In genomic region chr6:52284131-52284459, GRCh38 we compare ENCODE assay signal across 8 cellular contexts. TPM values are rescaled to one million over a fixed set of nuclear protein-coding genes. Genes with fewer than 3 reads are reported as not detected.
A peak's percentile ranks its signal among the peaks of the same experiment; 100 is the strongest.
DNase-seq lines count a peak whose midpoint lies in the region; ATAC-seq, FAIRE-seq and TF ChIP-seq lines count a peak whose summit lies in the region.

No MANE protein-coding gene starts in this region.

- H3K27me3 Mint-ChIP-seq in nephron progenitor cell (ENCODE audit: low read depth, poor library complexity): no peaks in the 10 kb centered on the region

- H4K20me1 ChIP-seq in OCI-LY7 (ENCODE audit: insufficient read depth, low read length) (peaks cover 36% of the 10 kb centered on the region), H1 (replicated peaks in 1 of 2; ENCODE audit: control insufficient read depth in 1 of 2, insufficient read depth in 2 of 2, low read length in 2 of 2) (peaks cover 4 to 14% of the 10 kb centered on the region in 2 experiments)

- no peak overlapping the region for H2BK20ac ChIP-seq in H1 (ENCODE audit: low read length)

- H3K4me2 ChIP-seq in OCI-LY7 (ENCODE audit: low read length) (peak overlapping the region; percentile 88), H1 (ENCODE audit: insufficient read depth in 1 of 2, low read depth in 2 of 2, low read length in 2 of 2) (peak overlapping the region; percentile 66 to 70)

- FAIRE-seq in H1 (lab: Jason Lieb, UNC): no peak

- H3K9me2 ChIP-seq in OCI-LY7 (ENCODE audit: insufficient read depth, low read length): no peaks in the 10 kb centered on the region

- DNase-seq in activated CD8-positive, alpha-beta memory T cell treated with anti-CD3 and anti-CD28 coated beads for 48 hours (ENCODE audit: low read depth in 2 of 3, low spot score in 2 of 3): peak; percentile 32 to 43 (median 40)
- no peak for DNase-seq in activated CD8-positive, alpha-beta memory T cell treated with anti-CD3 and anti-CD28 coated beads, Interleukin-2, amount 50 U/mL, for 4 hours
- DNase-seq in HS-27A (ENCODE audit: low read depth) (peak; percentile 51), OCI-LY7 (ENCODE audit: low spot score) (peak; percentile 71), H1 (ENCODE audit: low read depth in 1 of 2, low spot score in 2 of 2) (peak in 1 of 2 experiments; percentile 84), nephron progenitor cell (peak; percentile 71), aorta (peak in 1 of 2 donors; percentile 60), cerebellum (ENCODE audit: low spot score) (no peak)

- TF ChIP-seq EP300 in H1 (IDR thresholded peaks at IDR 0.05; ENCODE audit: borderline replicate concordance in 1 of 2, low read depth in 2 of 2, low read length in 2 of 2): no peak

- H3K56ac ChIP-seq in H1 (replicated peaks; ENCODE audit: insufficient read length, low read depth, low read length): no peak overlapping the region

- H4K8ac ChIP-seq in H1 (ENCODE audit: extremely low read depth, insufficient read depth, low read length): peak overlapping the region; percentile 99; the same call in 1 of the 2 replicates

- H2BK12ac ChIP-seq in H1 (ENCODE audit: low read depth, low read length): peak overlapping the region; percentile 1; the same call in 1 of the 2 replicates

- no peak overlapping the region for H3K4ac ChIP-seq in H1 (replicated peaks; ENCODE audit: insufficient read length, low read depth, low read length)

- H3K79me1 ChIP-seq in H1 (ENCODE audit: low read depth, low read length): peaks cover 6% of the 10 kb centered on the region; the same call in 1 of the 2 replicates

- CTCF ChIA-PET in OCI-LY7 (lab: Charles Lee; ENCODE audit: unreplicated experiment) (interaction anchor here (1.0 to 3.5 kb wide), 2 partner anchors 78 to 135 kb away, joined by 4 to 16 read pairs; partner anchors contain the start of gene PAQR8), H1 (lab: Charles Lee; ENCODE audit: partially characterized antibody) (interaction anchor here (1.0 to 12.5 kb wide), 7 partner anchors 15 to 379 kb away, joined by 3 to 175 read pairs (median 13); no protein-coding TSS in a partner anchor)

- H3K79me2 ChIP-seq in OCI-LY7 (ENCODE audit: insufficient read depth, low read depth, low read length) (peaks cover 61% of the 10 kb centered on the region), H1 (ENCODE audit: control insufficient read depth in 1 of 2, insufficient read depth in 2 of 2, low read length in 2 of 2) (peaks cover 9 to 51% of the 10 kb centered on the region in 2 experiments)

- no peak overlapping the region for H3K27ac Mint-ChIP-seq in nephron progenitor cell

- intact Hi-C loops in OCI-LY7 (cut with micrococcal nuclease; ENCODE audit: unreplicated experiment) (loop anchor here (1.0 to 2.0 kb wide), 3 partner anchors 78 to 380 kb away; partner anchors contain the start of gene PAQR8), aorta (cut with DNase I) (loop anchor here (2.0 to 10.0 kb wide), 4 partner anchors 79 to 381 kb away; partner anchors contain the start of gene PAQR8 (in 1 of the 2))

- WGBS in H1 (ENCODE audit: extremely low coverage in 1 of 2, insufficient coverage in 1 of 2, insufficient read length in 1 of 2, insufficient replicate concordance in 2 of 2, low coverage in 1 of 2, low lambda C conversion rate in 2 of 2, missing lambda C conversion rate in 1 of 2), 2 experiments: 1% methylated on average over 14 of the region's 14 CpGs; no CpG with 5 or more reads in 1 of the 2 experiments
- whole genome bisulfite sequencing in aorta, 2 donors: 0 to 1% methylated on average over 14 of the region's 14 CpGs

- peak overlapping the region; percentile 72; the same call in 1 of the 2 replicates for H3K18ac ChIP-seq in H1 (ENCODE audit: extremely low read depth, low read length)

- no peak for TF ChIP-seq POLR2A in H1 (IDR thresholded peaks at IDR 0.05; ENCODE audit: control extremely low read depth in 1 of 2, low read depth in 2 of 2, low read length in 2 of 2)

- peaks cover 36% of the 10 kb centered on the region for H3K36me3 Mint-ChIP-seq in nephron progenitor cell (ENCODE audit: low read depth)

- no peaks in the 10 kb centered on the region for H3K23me2 ChIP-seq in H1 (ENCODE audit: low read depth, low read length)

- H3K4me1 ChIP-seq in OCI-LY7 (ENCODE audit: insufficient read depth, low read length, poor library complexity, severe bottlenecking) (peaks cover 64% of the 10 kb centered on the region), H1 (replicated peaks in 1 of 4; ENCODE audit: control insufficient read depth in 3 of 4, insufficient read depth in 4 of 4, low read length in 3 of 4) (peaks cover 0 to 5% (median 2%) of the 10 kb centered on the region in 4 experiments; a peak in 4 of 7 replicates), aorta (ENCODE audit: control insufficient read depth in 1 of 2, insufficient read depth in 2 of 2, low read length in 2 of 2) (peaks cover 2 to 4% of the 10 kb centered on the region in 2 donors)

- no peak overlapping the region for H3K14ac ChIP-seq in H1 (ENCODE audit: insufficient read length)

- POLR2A ChIA-PET in OCI-LY7 (lab: Charles Lee): interaction anchor here (0.6 to 8.9 kb wide), 20 partner anchors 10 to 783 kb away, joined by 3 to 122 read pairs (median 5); partner anchors contain the start of gene PAQR8
- POLR2A ChIA-PET in H1 (lab: Charles Lee; ENCODE audit: partially characterized antibody): interaction anchor here (0.8 to 6.0 kb wide), 20 partner anchors 11 to 234 kb away, joined by 3 to 87 read pairs (median 4); partner anchors contain the start of gene PAQR8

- H3K27me3 ChIP-seq in H1 (replicated peaks in 1 of 4; ENCODE audit: control insufficient read depth in 3 of 4, extremely low read depth in 1 of 4, insufficient read depth in 3 of 4, low read length in 3 of 4): no peaks in the 10 kb centered on the region
- H3K27me3 ChIP-seq in aorta (ENCODE audit: control insufficient read depth in 1 of 2, insufficient read depth in 2 of 2, low read length in 1 of 2): no peaks in the 10 kb centered on the region

- peak overlapping the region; percentile 94 to 100 (median 99) for H3K9ac ChIP-seq in H1 (replicated peaks in 1 of 4; ENCODE audit: extremely low read depth in 1 of 4, low read depth in 3 of 4, low read length in 3 of 4)

- peak overlapping the region; percentile 48 for H4K5ac ChIP-seq in H1 (ENCODE audit: insufficient read length, low read depth, low read length)

- H3K4me3 ChIP-seq in OCI-LY7 (ENCODE audit: low read depth, low read length, poor library complexity, severe bottlenecking): peak overlapping the region; percentile 85
- H3K4me3 ChIP-seq in H1 (ENCODE audit: extremely low read depth in 1 of 4, insufficient read depth in 2 of 4, low read depth in 3 of 4, low read length in 4 of 4): peak overlapping the region; percentile 94 to 98 (median 96)
- H3K4me3 ChIP-seq in aorta (ENCODE audit: low read length in 2 of 2): peak overlapping the region; percentile 57 to 59

- no peak for ATAC-seq in aorta (ENCODE audit: low FRiP score)

- H3K4me1 Mint-ChIP-seq in nephron progenitor cell: peaks cover 39% of the 10 kb centered on the region

- no peak overlapping the region for H4K91ac ChIP-seq in H1 (replicated peaks; ENCODE audit: insufficient read length, low read length)

- no peak overlapping the region for H3K23ac ChIP-seq in H1 (ENCODE audit: insufficient read length)

- TF ChIP-seq CTCF in OCI-LY7 (conservative IDR thresholded peaks at IDR 0.05; ENCODE audit: low read length) (no peak), H1 (IDR thresholded peaks at IDR 0.05; ENCODE audit: control extremely low read depth in 1 of 3, insufficient read depth in 1 of 3, low read depth in 1 of 3, low read length in 3 of 3) (no peak; a peak in 1 of 4 replicates), nephron progenitor cell (IDR thresholded peaks at IDR 0.05) (no peak)

- H3K9me3 ChIP-seq in OCI-LY7 (ENCODE audit: low read length): no peaks in the 10 kb centered on the region
- no peaks in the 10 kb centered on the region for H3K9me3 ChIP-seq in H1 (ENCODE audit: insufficient read depth in 2 of 2, low read depth in 1 of 2, low read length in 1 of 2)
- no peaks in the 10 kb centered on the region for H3K9me3 ChIP-seq in aorta (ENCODE audit: control insufficient read depth, low read length)

- H2AK5ac ChIP-seq in H1 (ENCODE audit: low read depth, low read length): no peak overlapping the region; the same call in 1 of the 2 replicates

- H2AFZ ChIP-seq in OCI-LY7 (ENCODE audit: low read length) (peak overlapping the region; percentile 3; the same call in 1 of the 2 replicates), H1 (ENCODE audit: low read length) (no peak overlapping the region)

- H2BK120ac ChIP-seq in H1 (replicated peaks; ENCODE audit: low read depth, low read length): no peak overlapping the region

- H2BK5ac ChIP-seq in H1 (ENCODE audit: low read depth, low read length): peak overlapping the region; percentile 89; the same call in 1 of the 2 replicates

- no peaks in the 10 kb centered on the region for H3K9me3 Mint-ChIP-seq in nephron progenitor cell

- H3K4me3 Mint-ChIP-seq in nephron progenitor cell: no peak overlapping the region

- peak in 1 of 2 experiments; percentile 9; a peak in 1 of 4 replicates for TF ChIP-seq RAD21 in H1 (IDR thresholded peaks at IDR 0.05 in 1 of 2, conservative IDR thresholded peaks at IDR 0.05 in 1 of 2; ENCODE audit: low read depth in 2 of 2, low read length in 2 of 2)

- TSS peak; percentile 65 for BruUV-seq in OCI-LY7 (replicated peaks; lab: Mats Ljungman, UMichigan)

- H3K36me3 ChIP-seq in OCI-LY7 (ENCODE audit: insufficient read depth, low read length) (peaks cover 52% of the 10 kb centered on the region), H1 (ENCODE audit: control insufficient read depth in 2 of 4, insufficient read depth in 4 of 4, low read length in 3 of 4) (peaks cover 29 to 42% (median 38%) of the 10 kb centered on the region in 4 experiments), aorta (ENCODE audit: control insufficient read depth in 1 of 2, insufficient read depth in 2 of 2, low read length in 1 of 2) (peaks cover 3 to 5% of the 10 kb centered on the region in 2 donors)

- H2BK15ac ChIP-seq in H1 (ENCODE audit: low read length): no peak overlapping the region

- H3K27ac ChIP-seq in OCI-LY7 (ENCODE audit: low read depth, low read length, poor library complexity, severe bottlenecking): peak overlapping the region; percentile 72
- peak overlapping the region; percentile 96 for H3K27ac ChIP-seq in H1 (ENCODE audit: low read depth, low read length)
- peak overlapping the region in 1 of 2 donors; percentile 5 for H3K27ac ChIP-seq in aorta (ENCODE audit: low read depth in 1 of 2, low read length in 2 of 2)

RNA-seq across cellular contexts. Expression of gene MCM3, which starts 0.4 kb away (rescaled TPM):
- total RNA-seq in OCI-LY7 (2014; rRNA removed; shearing (Covaris generic)): 272 and 356 TPM in 2 replicates
- total RNA-seq in OCI-LY7 (2022) (295 and 304 TPM in 2 replicates), aorta (10 to 100 TPM; 24.5 to 30.5 TPM), cerebellum (27.2 TPM)
- total RNA-seq in H1 (2021; fragmentation: NEBNext Ultra II Directional; extraction: Animal tissue kit (Norgen Biotek cat#: 25700)): 293 TPM in 2 replicates
- polyA plus RNA-seq in H1 (2011; rRNA removed) (262 and 275 TPM in 2 replicates), aorta (10 to 100 TPM; 11.6 to 21.6 TPM)
- 388 TPM for polyA plus RNA-seq in H1 (2011; cell fraction: cytosol; rRNA removed)
- polyA plus RNA-seq in H1 (2011; cell fraction: nucleus; rRNA removed): 398 TPM
- 284 to 317 TPM (median 306 TPM) in 4 replicates for polyA plus RNA-seq in H1 (2012, experiment 1 of 2)
- 63.7 TPM for polyA plus RNA-seq in H1 (2012, experiment 2 of 2)
- polyA plus RNA-seq in H1 (2013, experiment 1 of 2): 154 TPM
- 151 TPM for polyA plus RNA-seq in H1 (2013, experiment 2 of 2)
- polyA minus RNA-seq in H1 (2011; rRNA and poly(A)+ RNA removed): 510 and 545 TPM in 2 replicates
- polyA minus RNA-seq in H1 (2011; cell fraction: cytosol; rRNA and poly(A)+ RNA removed): 161 TPM
- 219 TPM for polyA minus RNA-seq in H1 (2011; cell fraction: nucleus; rRNA and poly(A)+ RNA removed)

RNA-seq across cellular contexts. Expression of gene IL17F, which starts 39.8 kb away (rescaled TPM):
- not detected in 2 replicates for total RNA-seq in OCI-LY7 (2014; rRNA removed; shearing (Covaris generic))
- not detected in 2 replicates for total RNA-seq in OCI-LY7 (2022)
- not detected in 2 replicates for total RNA-seq in H1 (2021; fragmentation: NEBNext Ultra II Directional; extraction: Animal tissue kit (Norgen Biotek cat#: 25700))
- polyA plus RNA-seq in H1 (2011; rRNA removed): 0.08 TPM in 1 of 2 replicates, not detected in the other
- not detected for polyA plus RNA-seq in H1 (2011; cell fraction: cytosol; rRNA removed)
- polyA plus RNA-seq in H1 (2011; cell fraction: nucleus; rRNA removed): not detected
- polyA plus RNA-seq in H1 (2012, experiment 1 of 2): not detected in 4 replicates
- not detected for polyA plus RNA-seq in H1 (2012, experiment 2 of 2)
- not detected for polyA plus RNA-seq in H1 (2013, experiment 1 of 2)
- not detected for polyA plus RNA-seq in H1 (2013, experiment 2 of 2)
- not detected in 2 replicates for polyA minus RNA-seq in H1 (2011; rRNA and poly(A)+ RNA removed)
- polyA minus RNA-seq in H1 (2011; cell fraction: cytosol; rRNA and poly(A)+ RNA removed): not detected
- polyA minus RNA-seq in H1 (2011; cell fraction: nucleus; rRNA and poly(A)+ RNA removed): not detected
- not detected for total RNA-seq in aorta
- polyA plus RNA-seq in aorta: not detected
- total RNA-seq in cerebellum: not detected

Comparison
In these comparisons a context has a peak if more than half of its experiments do, and no peak if none do; other contexts are left out.
1. DNase-seq: peak in activated CD8-positive, alpha-beta memory T cell treated with anti-CD3 and anti-CD28 coated beads for 48 hours (3 of 3), HS-27A (single experiment), OCI-LY7 (single experiment) and nephron progenitor cell (single experiment); none in activated CD8-positive, alpha-beta memory T cell treated with anti-CD3 and anti-CD28 coated beads, Interleukin-2, amount 50 U/mL, for 4 hours (single experiment) and cerebellum (single experiment).
2. Peak in every context shown above with its lines, with median percentiles within 50 percentile points of each other: H3K4me3 ChIP-seq.